Comparison of ENCODE assay signal across 18 cellular contexts in genomic region chr1:194378517-194378916, GRCh38.
A peak's percentile ranks its signal among the peaks of the same experiment; 100 is the strongest.
DNase-seq lines count a peak whose midpoint lies in the region; ATAC-seq lines count a peak whose summit lies in the region.
"Had no signal": no experiment of that assay in that cellular context is flagged by ENCODE, and none has a peak within 500 bp of the region (broad histone marks: within the 10 kb centered on the region; RNA-seq: fewer than 3 reads in every experiment).

No MANE protein-coding gene starts in this region.

- intact Hi-C loops in left colon (cut with DNase I, micrococcal nuclease): no loop called here

- DNase-seq in DMS53 treated with DMSO at 0.1 percent for 48 hours (lab: John Stamatoyannopoulos, UW; ENCODE audit: unreplicated experiment) (peak; percentile 27), HCEC 1CT (peak; percentile 3), amniotic epithelial cell (ENCODE audit: low read depth) (peak; percentile 51), iris pigment epithelial cell (ENCODE audit: low read depth) (peak; percentile 6), NCI-H524 (lab: John Stamatoyannopoulos, UW) (no peak), G401 (ENCODE audit: low spot score) (no peak), left colon (no peak)
- DNase-seq: ACHN; COR-L47; DMS153; NCI-H1105; NCI-H1694 treated with DMSO at 0.1 percent for 48 hours; NCI-H345; NCI-H526 treated with DMSO at 0.1 percent for 48 hours; NK-92 treated with Interleukin-12 subunit alpha and Interleukin-12 subunit beta, amount 100 ng/mL, for 24 hours; RPMI8226; SIG-M5; SW 1271 had no signal

- ATAC-seq in left colon: no peak

- in situ Hi-C loops in G401 (cut with HindIII; ENCODE audit: low sequenced_read_pairs): no loop called here

Comparison
In these comparisons a context has a peak if more than half of its experiments do, and no peak if none do; other contexts are left out.
1. DNase-seq: peak in DMS53 treated with DMSO at 0.1 percent for 48 hours (single experiment), HCEC 1CT (single experiment), amniotic epithelial cell (single experiment) and iris pigment epithelial cell (single experiment); none in NCI-H524 (0 of 2), G401 (single experiment) and left colon (0 of 2).